In the genomic region with DNA sequence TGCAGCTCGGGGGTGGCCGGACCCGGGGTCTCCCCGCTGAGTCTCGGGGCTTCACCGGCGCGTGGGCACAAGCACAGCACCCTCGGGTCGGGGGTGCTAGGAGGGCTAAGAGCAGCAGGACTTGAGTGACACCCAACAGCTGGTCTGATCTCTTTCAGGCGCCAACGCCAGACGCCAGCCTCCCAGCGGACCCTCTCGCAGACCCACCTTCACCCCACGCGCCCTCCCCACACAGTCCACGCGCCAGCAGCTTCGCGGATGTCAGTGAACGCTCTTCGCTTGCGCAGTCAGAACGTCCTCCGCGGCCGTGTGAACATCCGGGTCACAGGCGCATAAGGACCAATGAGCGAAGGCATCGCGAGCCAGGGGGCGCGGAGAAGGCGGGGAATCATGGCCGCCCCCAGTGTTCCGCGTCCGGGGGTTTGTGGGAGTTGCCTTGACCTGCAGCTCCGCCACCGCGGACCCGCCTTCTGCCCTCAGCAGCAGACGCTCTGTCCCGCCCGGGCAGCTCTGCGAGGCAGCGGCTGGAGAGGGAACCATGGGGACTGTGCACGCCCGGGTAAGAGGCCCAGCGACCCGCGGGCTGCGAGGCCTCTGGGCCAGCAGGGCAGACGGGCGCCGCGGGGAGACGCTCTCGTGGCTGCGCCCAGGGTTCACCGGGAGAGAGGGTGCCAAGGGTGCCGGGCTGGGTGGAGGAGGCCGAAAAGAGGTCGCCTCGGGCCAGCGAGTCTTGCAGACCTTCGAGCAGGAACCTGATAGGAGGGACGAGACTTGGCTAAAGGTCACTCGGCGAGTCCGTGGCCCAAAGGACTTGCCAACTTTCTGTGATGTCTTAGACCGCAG, we compare ENCODE assay signal across 8 cellular contexts. TPM values are rescaled to one million over a fixed set of nuclear protein-coding genes. Genes with fewer than 3 reads are reported as not detected.
DNase-seq lines count a peak whose midpoint lies in the region; ATAC-seq and TF ChIP-seq lines count a peak whose summit lies in the region.

A gene (plus strand): TSS at position 403 of the 843 bp plus-strand sequence. CDS start 136 bp downstream, at position 539.

- peak within 1 kb of the TSS; percentile 97 for H3K4me3 ChIP-seq in colonic mucosa

- H3K36me3 ChIP-seq in colonic mucosa: no peaks in the 10 kb centered on the region

- no peak for TF ChIP-seq CTCF in colonic mucosa (IDR thresholded peaks at IDR 0.05)

- DNase-seq in AML-193 (lab: John Stamatoyannopoulos, UW): peak; percentile 72 to 80
- peak; percentile 78 for DNase-seq in NCI-H510A treated with DMSO at 0.1 percent for 48 hours (lab: John Stamatoyannopoulos, UW)
- DNase-seq in activated CD4-positive, alpha-beta T cell treated with anti-CD3 and anti-CD28 coated beads for 48 hours: peak; percentile 93
- peak; percentile 94 for DNase-seq in colonic mucosa
- DNase-seq in stimulated activated CD4-positive, alpha-beta T cell treated with anti-CD3 and anti-CD28 coated beads, Interleukin-1b, Interleukin-23, amount 100 ng/mL, for 4 hours (ENCODE audit: low read depth in 2 of 2): peak; percentile 81 to 84

- peak; percentile 89 for ATAC-seq in GM19035 (IDR thresholded peaks at IDR 0.05; ENCODE audit: unreplicated experiment)
- ATAC-seq in HG03378 (IDR thresholded peaks at IDR 0.05; ENCODE audit: unreplicated experiment): peak; percentile 77

- intact Hi-C loops in colonic mucosa (cut with DNase I): no loop called here

- H3K4me1 ChIP-seq in colonic mucosa: peaks cover 8% of the 10 kb centered on the region

- peak within 1 kb of the TSS; percentile 92 for H3K27ac ChIP-seq in colonic mucosa
- peak within 1 kb of the TSS; percentile 81 for H3K27ac ChIP-seq in layer of hippocampus (ENCODE audit: low read depth, low read length)

- H3K9ac ChIP-seq in colonic mucosa (ENCODE audit: low read depth in 2 of 2, low read length in 2 of 2): peak within 1 kb of the TSS; percentile 90 to 92

- H3K27me3 ChIP-seq in colonic mucosa (no peaks in the 10 kb centered on the region), layer of hippocampus (ENCODE audit: control insufficient read depth, insufficient read depth, low read length) (no peaks in the 10 kb centered on the region)

- no peaks in the 10 kb centered on the region for H3K9me3 ChIP-seq in colonic mucosa

RNA-seq across cellular contexts. Expression of the gene that starts here (rescaled TPM):
- total RNA-seq in colonic mucosa: 10 to 100 TPM; 40.7 to 49.5 TPM

Comparison
In these comparisons a context has a peak if more than half of its experiments do, and no peak if none do; other contexts are left out.
1. Peak in every context shown above with its lines: DNase-seq, ATAC-seq, H3K4me3 ChIP-seq and H3K27ac ChIP-seq.